In genomic region chr1:8424539-8425116, GRCh38 we compare ENCODE assay signal across 1 cellular context.
TF ChIP-seq lines count a peak whose summit lies in the region.

No MANE protein-coding gene starts in this region.

TF ChIP-seq in GM12878, 131 proteins besides CTCF, POLR2A, EP300 and RAD21 (continued from another document):
- no peak for TF ChIP-seq PAX5 (IDR thresholded peaks at IDR 0.05; ENCODE audit: borderline replicate concordance, low read depth, low read length)
- no peak for TF ChIP-seq MYC (IDR thresholded peaks at IDR 0.05; ENCODE audit: insufficient read depth, insufficient read length, insufficient replicate concordance, low read length, severe bottlenecking)
- TF ChIP-seq SUPT20H (IDR thresholded peaks at IDR 0.05; ENCODE audit: borderline replicate concordance, control insufficient read depth, low read depth, low read length), result no peak
- TF ChIP-seq, protein P1, sequence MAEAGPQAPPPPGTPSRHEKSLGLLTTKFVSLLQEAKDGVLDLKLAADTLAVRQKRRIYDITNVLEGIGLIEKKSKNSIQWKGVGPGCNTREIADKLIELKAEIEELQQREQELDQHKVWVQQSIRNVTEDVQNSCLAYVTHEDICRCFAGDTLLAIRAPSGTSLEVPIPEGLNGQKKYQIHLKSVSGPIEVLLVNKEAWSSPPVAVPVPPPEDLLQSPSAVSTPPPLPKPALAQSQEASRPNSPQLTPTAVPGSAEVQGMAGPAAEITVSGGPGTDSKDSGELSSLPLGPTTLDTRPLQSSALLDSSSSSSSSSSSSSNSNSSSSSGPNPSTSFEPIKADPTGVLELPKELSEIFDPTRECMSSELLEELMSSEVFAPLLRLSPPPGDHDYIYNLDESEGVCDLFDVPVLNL (IDR thresholded peaks at IDR 0.05; ENCODE audit: low read depth, low read length), result no peak
- TF ChIP-seq SIN3A (IDR thresholded peaks at IDR 0.05; ENCODE audit: low read depth, low read length), result no peak
- no peak for TF ChIP-seq CBX5 (IDR thresholded peaks at IDR 0.05; ENCODE audit: low read depth)
- TF ChIP-seq, protein P2, sequence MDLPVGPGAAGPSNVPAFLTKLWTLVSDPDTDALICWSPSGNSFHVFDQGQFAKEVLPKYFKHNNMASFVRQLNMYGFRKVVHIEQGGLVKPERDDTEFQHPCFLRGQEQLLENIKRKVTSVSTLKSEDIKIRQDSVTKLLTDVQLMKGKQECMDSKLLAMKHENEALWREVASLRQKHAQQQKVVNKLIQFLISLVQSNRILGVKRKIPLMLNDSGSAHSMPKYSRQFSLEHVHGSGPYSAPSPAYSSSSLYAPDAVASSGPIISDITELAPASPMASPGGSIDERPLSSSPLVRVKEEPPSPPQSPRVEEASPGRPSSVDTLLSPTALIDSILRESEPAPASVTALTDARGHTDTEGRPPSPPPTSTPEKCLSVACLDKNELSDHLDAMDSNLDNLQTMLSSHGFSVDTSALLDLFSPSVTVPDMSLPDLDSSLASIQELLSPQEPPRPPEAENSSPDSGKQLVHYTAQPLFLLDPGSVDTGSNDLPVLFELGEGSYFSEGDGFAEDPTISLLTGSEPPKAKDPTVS (IDR thresholded peaks at IDR 0.05; ENCODE audit: low read depth, low read length), result no peak
- TF ChIP-seq, protein P3, sequence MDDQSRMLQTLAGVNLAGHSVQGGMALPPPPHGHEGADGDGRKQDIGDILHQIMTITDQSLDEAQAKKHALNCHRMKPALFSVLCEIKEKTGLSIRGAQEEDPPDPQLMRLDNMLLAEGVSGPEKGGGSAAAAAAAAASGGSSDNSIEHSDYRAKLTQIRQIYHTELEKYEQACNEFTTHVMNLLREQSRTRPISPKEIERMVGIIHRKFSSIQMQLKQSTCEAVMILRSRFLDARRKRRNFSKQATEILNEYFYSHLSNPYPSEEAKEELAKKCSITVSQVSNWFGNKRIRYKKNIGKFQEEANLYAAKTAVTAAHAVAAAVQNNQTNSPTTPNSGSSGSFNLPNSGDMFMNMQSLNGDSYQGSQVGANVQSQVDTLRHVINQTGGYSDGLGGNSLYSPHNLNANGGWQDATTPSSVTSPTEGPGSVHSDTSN (IDR thresholded peaks at IDR 0.05; ENCODE audit: insufficient replicate concordance, low read depth, low read length), result no peak
- no peak for TF ChIP-seq SMARCA5 (IDR thresholded peaks at IDR 0.05)
- TF ChIP-seq ZNF384 (IDR thresholded peaks at IDR 0.05; ENCODE audit: borderline replicate concordance, low read depth, low read length), result no peak
- TF ChIP-seq, protein P4, sequence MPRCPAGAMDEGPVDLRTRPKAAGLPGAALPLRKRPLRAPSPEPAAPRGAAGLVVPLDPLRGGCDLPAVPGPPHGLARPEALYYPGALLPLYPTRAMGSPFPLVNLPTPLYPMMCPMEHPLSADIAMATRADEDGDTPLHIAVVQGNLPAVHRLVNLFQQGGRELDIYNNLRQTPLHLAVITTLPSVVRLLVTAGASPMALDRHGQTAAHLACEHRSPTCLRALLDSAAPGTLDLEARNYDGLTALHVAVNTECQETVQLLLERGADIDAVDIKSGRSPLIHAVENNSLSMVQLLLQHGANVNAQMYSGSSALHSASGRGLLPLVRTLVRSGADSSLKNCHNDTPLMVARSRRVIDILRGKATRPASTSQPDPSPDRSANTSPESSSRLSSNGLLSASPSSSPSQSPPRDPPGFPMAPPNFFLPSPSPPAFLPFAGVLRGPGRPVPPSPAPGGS (IDR thresholded peaks at IDR 0.05; ENCODE audit: borderline replicate concordance, insufficient read depth, low read depth, low read length, poor library complexity, severe bottlenecking), result no peak
- no peak for TF ChIP-seq ZNF24 (IDR thresholded peaks at IDR 0.05)
- no peak for TF ChIP-seq MEF2B (IDR thresholded peaks at IDR 0.05; ENCODE audit: partially characterized antibody, poor library complexity, severe bottlenecking)
- TF ChIP-seq, protein P5, sequence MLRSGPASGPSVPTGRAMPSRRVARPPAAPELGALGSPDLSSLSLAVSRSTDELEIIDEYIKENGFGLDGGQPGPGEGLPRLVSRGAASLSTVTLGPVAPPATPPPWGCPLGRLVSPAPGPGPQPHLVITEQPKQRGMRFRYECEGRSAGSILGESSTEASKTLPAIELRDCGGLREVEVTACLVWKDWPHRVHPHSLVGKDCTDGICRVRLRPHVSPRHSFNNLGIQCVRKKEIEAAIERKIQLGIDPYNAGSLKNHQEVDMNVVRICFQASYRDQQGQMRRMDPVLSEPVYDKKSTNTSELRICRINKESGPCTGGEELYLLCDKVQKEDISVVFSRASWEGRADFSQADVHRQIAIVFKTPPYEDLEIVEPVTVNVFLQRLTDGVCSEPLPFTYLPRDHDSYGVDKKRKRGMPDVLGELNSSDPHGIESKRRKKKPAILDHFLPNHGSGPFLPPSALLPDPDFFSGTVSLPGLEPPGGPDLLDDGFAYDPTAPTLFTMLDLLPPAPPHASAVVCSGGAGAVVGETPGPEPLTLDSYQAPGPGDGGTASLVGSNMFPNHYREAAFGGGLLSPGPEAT (IDR thresholded peaks at IDR 0.05; ENCODE audit: low read depth), result 0 out of 2 replicates have a peak, but pooled peaks have one; percentile 14
- peak; percentile 5; the same call in 1 of the 2 replicates for TF ChIP-seq CREM (IDR thresholded peaks at IDR 0.05; ENCODE audit: low read depth)
- no peak for TF ChIP-seq RUNX3 (IDR thresholded peaks at IDR 0.05; ENCODE audit: low read length)
- TF ChIP-seq, protein P6, sequence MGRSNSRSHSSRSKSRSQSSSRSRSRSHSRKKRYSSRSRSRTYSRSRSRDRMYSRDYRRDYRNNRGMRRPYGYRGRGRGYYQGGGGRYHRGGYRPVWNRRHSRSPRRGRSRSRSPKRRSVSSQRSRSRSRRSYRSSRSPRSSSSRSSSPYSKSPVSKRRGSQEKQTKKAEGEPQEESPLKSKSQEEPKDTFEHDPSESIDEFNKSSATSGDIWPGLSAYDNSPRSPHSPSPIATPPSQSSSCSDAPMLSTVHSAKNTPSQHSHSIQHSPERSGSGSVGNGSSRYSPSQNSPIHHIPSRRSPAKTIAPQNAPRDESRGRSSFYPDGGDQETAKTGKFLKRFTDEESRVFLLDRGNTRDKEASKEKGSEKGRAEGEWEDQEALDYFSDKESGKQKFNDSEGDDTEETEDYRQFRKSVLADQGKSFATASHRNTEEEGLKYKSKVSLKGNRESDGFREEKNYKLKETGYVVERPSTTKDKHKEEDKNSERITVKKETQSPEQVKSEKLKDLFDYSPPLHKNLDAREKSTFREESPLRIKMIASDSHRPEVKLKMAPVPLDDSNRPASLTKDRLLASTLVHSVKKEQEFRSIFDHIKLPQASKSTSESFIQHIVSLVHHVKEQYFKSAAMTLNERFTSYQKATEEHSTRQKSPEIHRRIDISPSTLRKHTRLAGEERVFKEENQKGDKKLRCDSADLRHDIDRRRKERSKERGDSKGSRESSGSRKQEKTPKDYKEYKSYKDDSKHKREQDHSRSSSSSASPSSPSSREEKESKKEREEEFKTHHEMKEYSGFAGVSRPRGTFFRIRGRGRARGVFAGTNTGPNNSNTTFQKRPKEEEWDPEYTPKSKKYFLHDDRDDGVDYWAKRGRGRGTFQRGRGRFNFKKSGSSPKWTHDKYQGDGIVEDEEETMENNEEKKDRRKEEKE (IDR thresholded peaks at IDR 0.05), result no peak
- no peak for TF ChIP-seq ZBTB4 (CRISPR knock-in tag; IDR thresholded peaks at IDR 0.05)
- TF ChIP-seq FOXM1 (IDR thresholded peaks at IDR 0.05; ENCODE audit: low read depth, low read length), result no peak
- TF ChIP-seq CBFB (IDR thresholded peaks at IDR 0.05; ENCODE audit: low read depth), result no peak
- TF ChIP-seq SMAD1 (IDR thresholded peaks at IDR 0.05; ENCODE audit: low read depth, partially characterized antibody), result no peak
- no peak for TF ChIP-seq LARP7 (IDR thresholded peaks at IDR 0.05)
- TF ChIP-seq, protein P7, sequence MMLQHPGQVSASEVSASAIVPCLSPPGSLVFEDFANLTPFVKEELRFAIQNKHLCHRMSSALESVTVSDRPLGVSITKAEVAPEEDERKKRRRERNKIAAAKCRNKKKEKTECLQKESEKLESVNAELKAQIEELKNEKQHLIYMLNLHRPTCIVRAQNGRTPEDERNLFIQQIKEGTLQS (IDR thresholded peaks at IDR 0.05; ENCODE audit: borderline replicate concordance, extremely low read depth, low read depth, low read length), result no peak
- TF ChIP-seq BMI1 (IDR thresholded peaks at IDR 0.05; ENCODE audit: borderline replicate concordance), result no peak
- no peak for TF ChIP-seq ZNF622 (IDR thresholded peaks at IDR 0.05)
- TF ChIP-seq IKZF2 (IDR thresholded peaks at IDR 0.05), result peak in 1 of 2 experiments; percentile 22; a peak in 1 of 4 replicates
- TF ChIP-seq DPF2 (IDR thresholded peaks at IDR 0.05), result no peak
- no peak for TF ChIP-seq MYB (IDR thresholded peaks at IDR 0.05; ENCODE audit: borderline replicate concordance, low read depth, low read length)
- TF ChIP-seq SREBF2 (IDR thresholded peaks at IDR 0.05; ENCODE audit: low read length), result no peak
- TF ChIP-seq CHD1 (IDR thresholded peaks at IDR 0.05; ENCODE audit: low read depth, low read length), result no peak
- no peak for TF ChIP-seq CBX3 (IDR thresholded peaks at IDR 0.05; ENCODE audit: borderline replicate concordance, low read depth)
- no peak for TF ChIP-seq ZNF592 (IDR thresholded peaks at IDR 0.05)
